Comparison of ENCODE assay signal across 1 cellular context in genomic region chr5:172006378-172007152, GRCh38.
TF ChIP-seq lines count a peak whose summit lies in the region.

Gene FBXW11 (minus strand): TSS chr5:172006638. CDS start chr5:172006502, 136 bp downstream.

TF ChIP-seq in HepG2, 621 proteins besides CTCF, POLR2A, EP300 and RAD21 (continued from another document and continues in another):
- TF ChIP-seq ZGPAT (CRISPR knock-in tag; IDR thresholded peaks at IDR 0.05) (peak; percentile 91), ZBTB10 (CRISPR knock-in tag; IDR thresholded peaks at IDR 0.05; ENCODE audit: borderline replicate concordance) (no peak), DMAP1 (CRISPR knock-in tag; IDR thresholded peaks at IDR 0.05) (peak; percentile 34; the same call in 1 of the 2 replicates), ZNF260 (CRISPR knock-in tag; IDR thresholded peaks at IDR 0.05; ENCODE audit: borderline replicate concordance, low read depth) (no peak), MAF1 (CRISPR knock-in tag; IDR thresholded peaks at IDR 0.05; ENCODE audit: borderline replicate concordance) (no peak; the same call in 1 of the 2 replicates), HNRNPK (IDR thresholded peaks at IDR 0.05; ENCODE audit: low read depth, low read length, poor library complexity, severe bottlenecking) (no peak), SSRP1 (CRISPR knock-in tag; IDR thresholded peaks at IDR 0.05) (no peak), TSC22D2 (CRISPR knock-in tag; IDR thresholded peaks at IDR 0.05; ENCODE audit: borderline replicate concordance) (0 out of 2 replicates have a peak, but pooled peaks have one; percentile 47), TARDBP (CRISPR knock-in tag; IDR thresholded peaks at IDR 0.05) (peak; percentile 40), ZNF589 (CRISPR knock-in tag; conservative IDR thresholded peaks at IDR 0.05) (no peak), ZNF546 (CRISPR knock-in tag; conservative IDR thresholded peaks at IDR 0.05) (peak; percentile 95), IKZF5 (CRISPR knock-in tag; IDR thresholded peaks at IDR 0.05) (peak; percentile 64), IRF1 (CRISPR knock-in tag; IDR thresholded peaks at IDR 0.05; ENCODE audit: low read depth) (0 out of 2 replicates have a peak, but pooled peaks have one; percentile 18), ZNF138 (CRISPR knock-in tag; IDR thresholded peaks at IDR 0.05; ENCODE audit: low read depth) (peak; percentile 80; the same call in 1 of the 2 replicates), ZNF350 (CRISPR knock-in tag; IDR thresholded peaks at IDR 0.05; ENCODE audit: borderline replicate concordance, low read depth) (peak; percentile 82), KMT2A (CRISPR knock-in tag; IDR thresholded peaks at IDR 0.05) (peak; percentile 79), SOX6 (IDR thresholded peaks at IDR 0.05) (no peak), SOX6 (CRISPR knock-in tag; IDR thresholded peaks at IDR 0.05) (peak; percentile 61; the same call in 1 of the 2 replicates), ZNF605 (CRISPR knock-in tag; IDR thresholded peaks at IDR 0.05) (peak; percentile 85), ZNF850 (CRISPR knock-in tag; conservative IDR thresholded peaks at IDR 0.05) (0 out of 2 replicates have a peak, but pooled peaks have one; percentile 16), ATRX (CRISPR knock-in tag; IDR thresholded peaks at IDR 0.05; ENCODE audit: borderline replicate concordance) (no peak), ZNF251 (CRISPR knock-in tag; IDR thresholded peaks at IDR 0.05) (no peak), ZFP36L1 (CRISPR knock-in tag; IDR thresholded peaks at IDR 0.05) (peak; percentile 80; the same call in 1 of the 2 replicates), CHD4 (IDR thresholded peaks at IDR 0.05; ENCODE audit: borderline replicate concordance, low read length) (no peak), DR1 (CRISPR knock-in tag; IDR thresholded peaks at IDR 0.05) (no peak; the same call in 1 of the 2 replicates), SNRNP70 (IDR thresholded peaks at IDR 0.05; ENCODE audit: low read depth, low read length) (no peak), ZMYM3 (CRISPR knock-in tag; IDR thresholded peaks at IDR 0.05) (no peak), SIX4 (CRISPR knock-in tag; IDR thresholded peaks at IDR 0.05) (no peak), KDM4B (CRISPR knock-in tag; IDR thresholded peaks at IDR 0.05) (peak; percentile 69; the same call in 1 of the 2 replicates), ZNF777 (CRISPR knock-in tag; IDR thresholded peaks at IDR 0.05) (peak; percentile 98), ZNF556 (CRISPR knock-in tag; IDR thresholded peaks at IDR 0.05; ENCODE audit: borderline replicate concordance) (peak; percentile 42; the same call in 1 of the 2 replicates), ZNF550 (CRISPR knock-in tag; IDR thresholded peaks at IDR 0.05; ENCODE audit: borderline replicate concordance) (0 out of 2 replicates have a peak, but pooled peaks have one; percentile 10), ATF6 (CRISPR knock-in tag; conservative IDR thresholded peaks at IDR 0.05) (0 out of 2 replicates have a peak, but pooled peaks have one; percentile 19), RBM39 (IDR thresholded peaks at IDR 0.05; ENCODE audit: low read depth, low read length, poor library complexity, severe bottlenecking) (peak; percentile 55), ZBTB34 (CRISPR knock-in tag; IDR thresholded peaks at IDR 0.05) (0 out of 2 replicates have a peak, but pooled peaks have one; percentile 28), NFE2 (CRISPR knock-in tag; IDR thresholded peaks at IDR 0.05) (0 out of 2 replicates have a peak, but pooled peaks have one; percentile 23), CBX5 (CRISPR knock-in tag; IDR thresholded peaks at IDR 0.05; ENCODE audit: borderline replicate concordance) (0 out of 2 replicates have a peak, but pooled peaks have one; percentile 47), IRF9 (CRISPR knock-in tag; IDR thresholded peaks at IDR 0.05; ENCODE audit: borderline replicate concordance) (no peak; the same call in 1 of the 2 replicates), ZNF776 (CRISPR knock-in tag; IDR thresholded peaks at IDR 0.05) (peak; percentile 78; the same call in 1 of the 2 replicates), MLXIP (CRISPR knock-in tag; IDR thresholded peaks at IDR 0.05; ENCODE audit: borderline replicate concordance) (no peak), MAFG (CRISPR knock-in tag; IDR thresholded peaks at IDR 0.05) (no peak), ZMAT5 (CRISPR knock-in tag; IDR thresholded peaks at IDR 0.05; ENCODE audit: borderline replicate concordance, low read depth) (no peak)
